12 cellular contexts compared by ENCODE assay signal in genomic region chr6:16602035-16602434, GRCh38.
DNase-seq lines count a peak whose midpoint lies in the region; ATAC-seq and TF ChIP-seq lines count a peak whose summit lies in the region.
"Had no signal": no experiment of that assay in that cellular context is flagged by ENCODE, and none has a peak within 500 bp of the region (broad histone marks: within the 10 kb centered on the region; RNA-seq: fewer than 3 reads in every experiment).

No MANE protein-coding gene starts in this region.

- no peak overlapping the region for H3K4me3 ChIP-seq in BE2C (ENCODE audit: low read depth, low read length)
- H3K4me3 ChIP-seq: spleen had no signal

- no peaks in the 10 kb centered on the region for H3K27me3 Mint-ChIP-seq in activated naive CD4-positive, alpha-beta T cell treated with anti-CD3 and anti-CD28 coated beads, Interleukin-2, amount 10 ng/mL, durations not matched to agents 7 days and 5 days
- no peaks in the 10 kb centered on the region for H3K27me3 Mint-ChIP-seq in stimulated activated naive B cell treated with anti-CD40 and anti-IgM and Interleukin-4, amounts not matched to agents 10 μg/mL and 1 μg/mL and 100 μg/mL, for 72 hours

- CTCF ChIA-PET in activated naive CD4-positive, alpha-beta T cell treated with anti-CD3 and anti-CD28 coated beads, Interleukin-2, amount 10 ng/mL, durations not matched to agents 7 days and 5 days (lab: Charles Lee): interaction anchor here (0.7 kb wide), 1 partner anchor 257 kb away, joined by 3 read pairs; no protein-coding TSS in a partner anchor

- no peaks in the 10 kb centered on the region for H3K27me3 ChIP-seq in BE2C
- H3K27me3 ChIP-seq: spleen had no signal

- DNase-seq in activated naive CD4-positive, alpha-beta T cell treated with Interleukin-2 at 50 U/mL for 16 hours: peak; percentile 58
- no peak for DNase-seq in activated naive CD4-positive, alpha-beta T cell treated with anti-CD3 and anti-CD28 coated beads, Interleukin-2, amount 10 ng/mL, durations not matched to agents 7 days and 5 days
- DNase-seq in stimulated activated naive B cell treated with anti-CD40 and anti-IgM and Interleukin-4, amounts not matched to agents 10 μg/mL and 1 μg/mL and 100 μg/mL, for 72 hours: peak; percentile 80
- no peak for DNase-seq in Ammon's horn (ENCODE audit: low spot score)
- no peak for DNase-seq in BE2C
- no peak for DNase-seq in NCI-H2107 (lab: John Stamatoyannopoulos, UW)
- DNase-seq: AML-193, amniotic stem cell, SHP77 treated with DMSO at 0.1 percent for 48 hours, spleen had no signal

- no peak overlapping the region for H3K27ac Mint-ChIP-seq in activated naive CD4-positive, alpha-beta T cell treated with anti-CD3 and anti-CD28 coated beads, Interleukin-2, amount 10 ng/mL, durations not matched to agents 7 days and 5 days
- peak overlapping the region; percentile 80 for H3K27ac Mint-ChIP-seq in stimulated activated naive B cell treated with anti-CD40 and anti-IgM and Interleukin-4, amounts not matched to agents 10 μg/mL and 1 μg/mL and 100 μg/mL, for 72 hours

- H3K9me3 ChIP-seq in BE2C: no peaks in the 10 kb centered on the region
- H3K9me3 ChIP-seq: spleen had no signal

- H3K9me3 Mint-ChIP-seq in activated naive CD4-positive, alpha-beta T cell treated with anti-CD3 and anti-CD28 coated beads, Interleukin-2, amount 10 ng/mL, durations not matched to agents 7 days and 5 days: no peaks in the 10 kb centered on the region
- H3K9me3 Mint-ChIP-seq in stimulated activated naive B cell treated with anti-CD40 and anti-IgM and Interleukin-4, amounts not matched to agents 10 μg/mL and 1 μg/mL and 100 μg/mL, for 72 hours: peaks cover 2 to 6% of the 10 kb centered on the region in 2 donors

- H3K36me3 Mint-ChIP-seq in activated naive CD4-positive, alpha-beta T cell treated with anti-CD3 and anti-CD28 coated beads, Interleukin-2, amount 10 ng/mL, durations not matched to agents 7 days and 5 days: peaks cover 15% of the 10 kb centered on the region
- H3K36me3 Mint-ChIP-seq in stimulated activated naive B cell treated with anti-CD40 and anti-IgM and Interleukin-4, amounts not matched to agents 10 μg/mL and 1 μg/mL and 100 μg/mL, for 72 hours: peaks cover 38 to 47% of the 10 kb centered on the region in 2 donors

- H3K4me1 ChIP-seq in BE2C: no peaks in the 10 kb centered on the region

- no peaks in the 10 kb centered on the region for H3K36me3 ChIP-seq in BE2C

- peaks cover 31% of the 10 kb centered on the region for H3K4me1 Mint-ChIP-seq in activated naive CD4-positive, alpha-beta T cell treated with anti-CD3 and anti-CD28 coated beads, Interleukin-2, amount 10 ng/mL, durations not matched to agents 7 days and 5 days
- H3K4me1 Mint-ChIP-seq in stimulated activated naive B cell treated with anti-CD40 and anti-IgM and Interleukin-4, amounts not matched to agents 10 μg/mL and 1 μg/mL and 100 μg/mL, for 72 hours: peaks cover 22 to 68% of the 10 kb centered on the region in 2 donors

- ATAC-seq in HG02610 (IDR thresholded peaks at IDR 0.05; ENCODE audit: unreplicated experiment) (peak; percentile 97), HG03571 (IDR thresholded peaks at IDR 0.05; ENCODE audit: unreplicated experiment) (peak; percentile 83)
- peak; percentile 99 for ATAC-seq in stimulated activated naive B cell treated with anti-CD40 and anti-IgM and Interleukin-4, amounts not matched to agents 10 μg/mL and 1 μg/mL and 100 μg/mL, for 72 hours (replicated peaks)

- H3K4me3 Mint-ChIP-seq in activated naive CD4-positive, alpha-beta T cell treated with anti-CD3 and anti-CD28 coated beads, Interleukin-2, amount 10 ng/mL, durations not matched to agents 7 days and 5 days: no peak overlapping the region
- peak overlapping the region; percentile 24 to 57 for H3K4me3 Mint-ChIP-seq in stimulated activated naive B cell treated with anti-CD40 and anti-IgM and Interleukin-4, amounts not matched to agents 10 μg/mL and 1 μg/mL and 100 μg/mL, for 72 hours

- no peak for TF ChIP-seq CTCF in BE2C (IDR thresholded peaks at IDR 0.05; ENCODE audit: low read depth, low read length)

Comparison
In these comparisons a context has a peak if more than half of its experiments do, and no peak if none do; other contexts are left out.
1. DNase-seq: peak in activated naive CD4-positive, alpha-beta T cell treated with Interleukin-2 at 50 U/mL for 16 hours (single experiment) and stimulated activated naive B cell treated with anti-CD40 and anti-IgM and Interleukin-4, amounts not matched to agents 10 μg/mL and 1 μg/mL and 100 μg/mL, for 72 hours (single experiment); none in activated naive CD4-positive, alpha-beta T cell treated with anti-CD3 and anti-CD28 coated beads, Interleukin-2, amount 10 ng/mL, durations not matched to agents 7 days and 5 days (single experiment), Ammon's horn (single experiment), BE2C (single experiment) and NCI-H2107 (single experiment).
2. Peak in every context shown above with its lines, with median percentiles within 50 percentile points of each other: ATAC-seq.